Comparison of ENCODE assay signal across 32 cellular contexts in the genomic region with DNA sequence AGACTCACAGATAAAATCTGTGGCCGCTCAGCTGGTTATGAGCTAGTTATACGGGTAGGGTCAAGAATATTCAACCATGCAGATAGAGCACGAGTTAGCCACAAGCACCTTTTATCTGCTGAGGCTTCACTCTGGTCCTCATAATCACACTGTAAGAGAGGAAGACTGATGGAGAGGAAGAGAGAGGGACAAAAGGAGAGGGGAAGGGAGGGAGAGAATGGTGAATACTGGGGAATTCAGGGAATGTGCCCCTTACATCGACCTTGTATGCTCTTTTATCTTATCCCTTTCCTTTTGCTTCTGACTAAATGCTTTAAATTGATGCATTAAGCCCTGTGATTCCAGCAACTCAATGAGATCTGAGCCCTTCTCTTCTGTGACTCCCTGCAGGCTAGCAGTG.
"Had no signal": no experiment of that assay in that cellular context is flagged by ENCODE, and none has a peak within 500 bp of the region (broad histone marks: within the 10 kb centered on the region; RNA-seq: fewer than 3 reads in every experiment).

No MANE protein-coding gene starts in this region.

- H3K27ac Mint-ChIP-seq: activated B cell treated with CpG ODN at 0.5 μM for 24 hours; activated naive CD4-positive, alpha-beta T cell treated with anti-CD3 and anti-CD28 coated beads for 36 hours; activated naive CD8-positive, alpha-beta T cell treated with anti-CD3 and anti-CD28 coated beads for 36 hours; effector memory CD8-positive, alpha-beta T cell; natural killer cell; stimulated activated effector memory CD8-positive, alpha-beta T cell treated with anti-CD3 and anti-CD28 coated beads, Interleukin-12 subunit alpha, Interleukin-12 subunit beta, amount 100 ng/mL, for 72 hours; stimulated activated naive CD8-positive, alpha-beta T cell treated with anti-CD3 and anti-CD28 coated beads, Interleukin-15, Interleukin-2, amounts not matched to agents 100 ng/mL and 50 ng/mL, for 24 hours; T-helper 17 cell had no signal

- H3K36me3 ChIP-seq: adrenal gland, cardiac muscle cell, colonic mucosa, gastroesophageal sphincter, left lung, lower lobe of right lung, ovary, prostate gland, sigmoid colon, thoracic aorta, uterus had no signal

- H3K4me3 Mint-ChIP-seq: activated B cell treated with CpG ODN at 0.5 μM for 24 hours; activated naive CD4-positive, alpha-beta T cell treated with anti-CD3 and anti-CD28 coated beads for 36 hours; activated naive CD8-positive, alpha-beta T cell treated with anti-CD3 and anti-CD28 coated beads for 36 hours; effector memory CD8-positive, alpha-beta T cell; natural killer cell; stimulated activated effector memory CD8-positive, alpha-beta T cell treated with anti-CD3 and anti-CD28 coated beads, Interleukin-12 subunit alpha, Interleukin-12 subunit beta, amount 100 ng/mL, for 72 hours; stimulated activated naive CD8-positive, alpha-beta T cell treated with anti-CD3 and anti-CD28 coated beads, Interleukin-15, Interleukin-2, amounts not matched to agents 100 ng/mL and 50 ng/mL, for 24 hours had no signal

- H3K4me1 ChIP-seq: adrenal gland, body of pancreas, colonic mucosa, gastroesophageal sphincter, left lung, lower lobe of right lung, prostate gland, sigmoid colon, uterus had no signal

- H3K27me3 ChIP-seq: adrenal gland, body of pancreas, cardiac muscle cell, colonic mucosa, gastroesophageal sphincter, hepatocyte, left lung, ovary, sigmoid colon, uterus had no signal

- H3K4me1 Mint-ChIP-seq: activated B cell treated with CpG ODN at 0.5 μM for 24 hours; activated naive CD8-positive, alpha-beta T cell treated with anti-CD3 and anti-CD28 coated beads for 36 hours; natural killer cell; stimulated activated effector memory CD8-positive, alpha-beta T cell treated with anti-CD3 and anti-CD28 coated beads, Interleukin-12 subunit alpha, Interleukin-12 subunit beta, amount 100 ng/mL, for 72 hours; T-helper 17 cell had no signal

- H3K4me3 ChIP-seq: adrenal gland, body of pancreas, cardiac muscle cell, colonic mucosa, gastroesophageal sphincter, hepatocyte, left lung, lower lobe of right lung, ovary, prostate gland, sigmoid colon, thoracic aorta, uterus had no signal

- H3K27ac ChIP-seq: adrenal gland, body of pancreas, cardiac muscle cell, colonic mucosa, gastroesophageal sphincter, hepatocyte, left lung, lower lobe of right lung, ovary, prostate gland, sigmoid colon, thoracic aorta, uterus had no signal

- H3K27me3 Mint-ChIP-seq: activated B cell treated with CpG ODN at 0.5 μM for 24 hours had no signal

- DNase-seq: activated B cell treated with CpG ODN at 0.5 μM for 24 hours; activated CD4-positive, alpha-beta T cell treated with anti-CD3 and anti-CD28 coated beads for 4 hours; activated CD4-positive, alpha-beta T cell treated with anti-CD3 and anti-CD28 coated beads, Interleukin-2, amount 50 U/mL, for 4 hours; activated effector memory CD4-positive, alpha-beta T cell treated with anti-CD3 and anti-CD28 coated beads, Interleukin-2, amount 50 U/mL, for 16 hours; activated naive CD4-positive, alpha-beta T cell treated with anti-CD3 and anti-CD28 coated beads for 36 hours; activated naive CD8-positive, alpha-beta T cell treated with anti-CD3 and anti-CD28 coated beads for 36 hours; activated T-cell treated with anti-CD3 and anti-CD28 coated beads for 4 hours; adrenal gland; aorta; body of pancreas; cerebellar nuclear complex; colonic mucosa; effector memory CD8-positive, alpha-beta T cell; left lung; lower lobe of right lung; mesenchymal stem cell; natural killer cell; ovary; sigmoid colon; small intestine; stimulated activated CD4-positive, alpha-beta T cell treated with anti-CD3 and anti-CD28 coated beads, Interleukin-4, amount 100 ng/mL, for 24 hours; T-helper 17 cell; T1000; trophoblast cell; uterus had no signal

- H3K9me3 ChIP-seq: adrenal gland, body of pancreas, colonic mucosa, gastroesophageal sphincter, left lung, lower lobe of right lung, ovary, prostate gland, sigmoid colon, thoracic aorta, uterus had no signal

- H3K9me3 Mint-ChIP-seq: activated B cell treated with CpG ODN at 0.5 μM for 24 hours; activated naive CD4-positive, alpha-beta T cell treated with anti-CD3 and anti-CD28 coated beads for 36 hours; activated naive CD8-positive, alpha-beta T cell treated with anti-CD3 and anti-CD28 coated beads for 36 hours; effector memory CD8-positive, alpha-beta T cell; stimulated activated effector memory CD8-positive, alpha-beta T cell treated with anti-CD3 and anti-CD28 coated beads, Interleukin-12 subunit alpha, Interleukin-12 subunit beta, amount 100 ng/mL, for 72 hours; stimulated activated naive CD8-positive, alpha-beta T cell treated with anti-CD3 and anti-CD28 coated beads, Interleukin-15, Interleukin-2, amounts not matched to agents 100 ng/mL and 50 ng/mL, for 24 hours had no signal

- H3K36me3 Mint-ChIP-seq: activated naive CD8-positive, alpha-beta T cell treated with anti-CD3 and anti-CD28 coated beads for 36 hours; natural killer cell; stimulated activated effector memory CD8-positive, alpha-beta T cell treated with anti-CD3 and anti-CD28 coated beads, Interleukin-12 subunit alpha, Interleukin-12 subunit beta, amount 100 ng/mL, for 72 hours had no signal

- ATAC-seq: body of pancreas; effector memory CD8-positive, alpha-beta T cell; gastroesophageal sphincter; left lung; lower lobe of right lung; natural killer cell; stimulated activated effector memory CD8-positive, alpha-beta T cell treated with anti-CD3 and anti-CD28 coated beads, Interleukin-12 subunit alpha, Interleukin-12 subunit beta, amount 100 ng/mL, for 72 hours; T-helper 17 cell had no signal
